Comparison of ENCODE assay signal across 10 cellular contexts in the genomic region with DNA sequence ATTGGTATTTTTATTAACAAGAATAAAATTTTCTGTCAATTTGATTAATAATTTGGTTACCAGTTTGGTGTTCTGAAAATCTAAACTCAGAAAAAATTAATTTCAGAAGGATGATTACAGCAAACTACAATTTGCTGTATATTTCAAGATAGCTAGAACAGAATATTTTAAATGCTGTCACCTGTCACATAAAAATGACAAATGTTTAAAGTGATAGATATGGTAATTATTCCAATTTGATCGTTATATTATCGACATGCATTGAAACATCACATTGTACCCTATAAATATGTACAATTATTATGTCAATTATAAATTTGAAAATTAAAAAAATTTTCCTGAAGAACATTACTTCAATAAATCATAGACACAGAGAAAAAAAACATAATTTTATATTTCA. TPM values are rescaled to one million over a fixed set of nuclear protein-coding genes. Genes with fewer than 3 reads are reported as not detected.
"Had no signal": no experiment of that assay in that cellular context is flagged by ENCODE, and none has a peak within 500 bp of the region (broad histone marks: within the 10 kb centered on the region; RNA-seq: fewer than 3 reads in every experiment).

No MANE protein-coding gene starts in this region.

- DNase-seq: H9, HCEC 1CT, HFFc6, KBM-7 had no signal

- H3K4me3 ChIP-seq: GM23338 had no signal

- FAIRE-seq: H1, H54, HTR-8/SVneo had no signal

RNA-seq across cellular contexts. Expression of a gene that starts 56.9 kb away (rescaled TPM):
- total RNA-seq: HFFc6, HT-29 had no signal
- polyA plus RNA-seq: IgD-negative memory B cell had no signal
